ENCODE assay signal across 9 cellular contexts in genomic region chr17:40313660-40314556, GRCh38. TPM values are rescaled to one million over a fixed set of nuclear protein-coding genes. Genes with fewer than 3 reads are reported as not detected.
DNase-seq lines count a peak whose midpoint lies in the region; FAIRE-seq and TF ChIP-seq lines count a peak whose summit lies in the region.
"Had no signal": no experiment of that assay in that cellular context is flagged by ENCODE, and none has a peak within 500 bp of the region (broad histone marks: within the 10 kb centered on the region; RNA-seq: fewer than 3 reads in every experiment).

No MANE protein-coding gene starts in this region.

- FAIRE-seq in bronchial epithelial cell (lab: Jason Lieb, UNC) = no peak

- WGBS in lower leg skin, 2 donors = 47 to 49% methylated on average over 7 of the region's 7 CpGs

- H3K4me3 Mint-ChIP-seq in progenitor cell of endocrine pancreas (ENCODE audit: low read depth) = peak overlapping the region; percentile 49

- no peak overlapping the region for H3K4me3 ChIP-seq in bronchial epithelial cell (ENCODE audit: low read depth, low read length)
- no peak overlapping the region for H3K4me3 ChIP-seq in lower leg skin (ENCODE audit: low read depth, poor library complexity, severe bottlenecking)
- no peak overlapping the region for H3K4me3 ChIP-seq in WERI-Rb-1 (ENCODE audit: low read depth, low read length)

- peaks cover 69% of the 10 kb centered on the region for H3K4me1 Mint-ChIP-seq in progenitor cell of endocrine pancreas (ENCODE audit: low read depth)

- TF ChIP-seq CTCF in bronchial epithelial cell (IDR thresholded peaks at IDR 0.05; ENCODE audit: insufficient read depth, low read length, severe bottlenecking) (no peak), progenitor cell of endocrine pancreas (IDR thresholded peaks at IDR 0.05; ENCODE audit: unreplicated experiment) (no peak), lower leg skin (IDR thresholded peaks at IDR 0.05) (no peak), WERI-Rb-1 (IDR thresholded peaks at IDR 0.05; ENCODE audit: low read depth, low read length) (no peak)

- H3K36me3 ChIP-seq in bronchial epithelial cell (ENCODE audit: control insufficient read depth, insufficient read depth, low read length) (no peaks in the 10 kb centered on the region), WERI-Rb-1 (no peaks in the 10 kb centered on the region)

- peak; percentile 90 for DNase-seq in DMS79 (lab: John Stamatoyannopoulos, UW)
- DNase-seq in NCI-H2029 treated with DMSO at 0.1 percent for 48 hours (lab: John Stamatoyannopoulos, UW) = peak; percentile 26
- DNase-seq in bronchial epithelial cell (ENCODE audit: low read depth) = peak; percentile 57
- DNase-seq in progenitor cell of endocrine pancreas (ENCODE audit: low spot score, unreplicated experiment) = no peak
- DNase-seq in lower leg skin (ENCODE audit: low spot score in 2 of 2) = no peak
- no peak for DNase-seq in occipital lobe (lab: John Stamatoyannopoulos, UW)
- DNase-seq in WERI-Rb-1 = no peak
- no peak for DNase-seq in iPS-NIHi7 (ENCODE audit: extremely low spot score)
- DNase-seq: retina had no signal

- H3K27ac ChIP-seq in WERI-Rb-1 = no peak overlapping the region

- no peaks in the 10 kb centered on the region for H3K9me3 Mint-ChIP-seq in progenitor cell of endocrine pancreas (ENCODE audit: low read depth)

- H3K27ac Mint-ChIP-seq in progenitor cell of endocrine pancreas = peak overlapping the region; percentile 76

- no peaks in the 10 kb centered on the region for H3K9me3 ChIP-seq in WERI-Rb-1 (ENCODE audit: severe bottlenecking)

- no peaks in the 10 kb centered on the region for H3K36me3 Mint-ChIP-seq in progenitor cell of endocrine pancreas (ENCODE audit: insufficient read depth)

- no peak for TF ChIP-seq POLR2A in lower leg skin (IDR thresholded peaks at IDR 0.05)

- no peaks in the 10 kb centered on the region for H3K27me3 ChIP-seq in bronchial epithelial cell (ENCODE audit: control insufficient read depth, insufficient read depth, low read length)
- no peaks in the 10 kb centered on the region for H3K27me3 ChIP-seq in WERI-Rb-1 (ENCODE audit: insufficient read depth, low read depth, severe bottlenecking)

- intact Hi-C loops in lower leg skin (cut with DNase I; ENCODE audit: low total_unique reads) = no loop called here

- no peaks in the 10 kb centered on the region for H3K27me3 Mint-ChIP-seq in progenitor cell of endocrine pancreas

RNA-seq across cellular contexts. Expression of gene RARA, which starts 4.9 kb away (rescaled TPM):
- total RNA-seq in bronchial epithelial cell = 1.3 and 2.3 TPM in 2 replicates
- total RNA-seq in progenitor cell of endocrine pancreas = 50.8 and 51.3 TPM in 2 replicates
- 10 to 100 TPM; 18.1 to 38.0 (median 25.2) TPM for total RNA-seq in lower leg skin
- total RNA-seq in occipital lobe = 7.2 TPM

RNA-seq across cellular contexts. Expression of gene CDC6, which starts 26.2 kb away (rescaled TPM):
- total RNA-seq in bronchial epithelial cell (3.4 and 4.6 TPM in 2 replicates), progenitor cell of endocrine pancreas (35.7 and 38.5 TPM in 2 replicates), lower leg skin (1 to 10 TPM in 2 of 4 donors, under 1 TPM in 2; 0.42 to 1.6 (median 1.0) TPM), occipital lobe (1.6 TPM)

RNA-seq across cellular contexts. Expression of gene GJD3, which starts 50.6 kb away (rescaled TPM):
- 0.13 and 0.53 TPM in 2 replicates for total RNA-seq in bronchial epithelial cell
- not detected in 2 replicates for total RNA-seq in progenitor cell of endocrine pancreas
- not detected for total RNA-seq in lower leg skin
- total RNA-seq in occipital lobe = 0.31 TPM

Comparison
In these comparisons a context has a peak if more than half of its experiments do, and no peak if none do; other contexts are left out.
1. DNase-seq: peak in DMS79 (single experiment), NCI-H2029 treated with DMSO at 0.1 percent for 48 hours (single experiment) and bronchial epithelial cell (single experiment); none in progenitor cell of endocrine pancreas (single experiment), lower leg skin (0 of 2), occipital lobe (single experiment), WERI-Rb-1 (single experiment) and iPS-NIHi7 (single experiment).